Comparison of ENCODE assay signal across 8 cellular contexts in genomic region chr14:69259531-69260245, GRCh38. TPM values are rescaled to one million over a fixed set of nuclear protein-coding genes. Genes with fewer than 3 reads are reported as not detected.
DNase-seq lines count a peak whose midpoint lies in the region; ATAC-seq and TF ChIP-seq lines count a peak whose summit lies in the region.

TSS of gene GALNT16 (plus strand) at chr14:69260158. CDS start at chr14:69260291, 133 bp downstream.

- H3K9me3 ChIP-seq in lower lobe of right lung (no peaks in the 10 kb centered on the region), upper lobe of left lung (no peaks in the 10 kb centered on the region)

- ATAC-seq in lower lobe of right lung (peak; percentile 31 to 49), upper lobe of left lung (ENCODE audit: low FRiP score in 2 of 2) (peak in 1 of 2 donors; percentile 64), GM21447 (IDR thresholded peaks at IDR 0.05; ENCODE audit: unreplicated experiment) (no peak)

- H3K27me3 ChIP-seq in lower lobe of right lung (ENCODE audit: low read depth) (peaks cover 61% of the 10 kb centered on the region), upper lobe of left lung (peaks cover 1 to 23% (median 19%) of the 10 kb centered on the region in 4 donors)

- TF ChIP-seq CTCF in choroid plexus epithelial cell (conservative IDR thresholded peaks at IDR 0.05; ENCODE audit: low read depth, low read length) (no peak), lower lobe of right lung (IDR thresholded peaks at IDR 0.05) (no peak), upper lobe of left lung (IDR thresholded peaks at IDR 0.05) (peak in 2 of 6 experiments; percentile 21 to 55)

- intact Hi-C loops in lower lobe of right lung (cut with DNase I), result no loop called here

- H3K27ac ChIP-seq in lower lobe of right lung (no peak within 1 kb of the TSS), upper lobe of left lung (no peak within 1 kb of the TSS)

- no peak for TF ChIP-seq POLR2A in upper lobe of left lung (IDR thresholded peaks at IDR 0.05)

- no peak for TF ChIP-seq EP300 in upper lobe of left lung (IDR thresholded peaks at IDR 0.05)

- H3K4me3 ChIP-seq in choroid plexus epithelial cell (ENCODE audit: low read depth, low read length), result peak within 1 kb of the TSS; percentile 54
- peak within 1 kb of the TSS; percentile 59 for H3K4me3 ChIP-seq in lower lobe of right lung
- peak within 1 kb of the TSS; percentile 27 to 62 (median 46) for H3K4me3 ChIP-seq in upper lobe of left lung

- 1 to 5% methylated on average over 32 to 56 of the region's 82 CpGs for WGBS in upper lobe of left lung, 2 donors

- H3K4me1 ChIP-seq in lower lobe of right lung, result peaks cover 8% of the 10 kb centered on the region
- H3K4me1 ChIP-seq in upper lobe of left lung, result peaks cover 24 to 29% (median 27%) of the 10 kb centered on the region in 4 donors

- H3K36me3 ChIP-seq in lower lobe of right lung, result no peaks in the 10 kb centered on the region
- no peaks in the 10 kb centered on the region for H3K36me3 ChIP-seq in upper lobe of left lung

- DNase-seq in NCI-H748 (lab: John Stamatoyannopoulos, UW; ENCODE audit: unreplicated experiment) (peak; percentile 70), NCI-H748 treated with DMSO at 0.1 percent for 48 hours (lab: John Stamatoyannopoulos, UW) (no peak), NCI-H2227 treated with DMSO at 0.1 percent for 48 hours (lab: John Stamatoyannopoulos, UW) (peak; percentile 41), choroid plexus epithelial cell (ENCODE audit: low read depth) (peak; percentile 19), lower lobe of right lung (no peak), upper lobe of left lung (peak in 1 of 2 donors; percentile 91), medulla oblongata (ENCODE audit: extremely low spot score) (no peak)

RNA-seq across cellular contexts. Expression of gene GALNT16, which starts in this region (rescaled TPM):
- total RNA-seq in lower lobe of right lung (3.5 TPM), upper lobe of left lung (1 to 10 TPM in 3 of 6 donors, under 1 TPM in 3; under 0.01 to 8.4 (median 1.3) TPM)

Comparison
In these comparisons a context has a peak if more than half of its experiments do, and no peak if none do; other contexts are left out.
1. DNase-seq: peak in NCI-H748 (single experiment), NCI-H2227 treated with DMSO at 0.1 percent for 48 hours (single experiment) and choroid plexus epithelial cell (single experiment); none in NCI-H748 treated with DMSO at 0.1 percent for 48 hours (single experiment), lower lobe of right lung (single experiment) and medulla oblongata (single experiment).
2. Peak in every context shown above with its lines, with median percentiles within 50 percentile points of each other: H3K4me3 ChIP-seq.